8 cellular contexts compared by ENCODE assay signal in genomic region chr12:105330938-105331804, GRCh38. TPM values are rescaled to one million over a fixed set of nuclear protein-coding genes. Genes with fewer than 3 reads are reported as not detected.
DNase-seq lines count a peak whose midpoint lies in the region; ATAC-seq, FAIRE-seq and TF ChIP-seq lines count a peak whose summit lies in the region.

No MANE protein-coding gene starts in this region.

- dilution Hi-C loops in keratinocyte (cut with MboI; ENCODE audit: extremely low pct_ligation_motif_present, low sequenced_read_pairs), result no loop called here

- H4K20me1 ChIP-seq in keratinocyte (ENCODE audit: control insufficient read depth, extremely low read depth, insufficient read depth, low read length), result no peaks in the 10 kb centered on the region

- H3K4me1 ChIP-seq in body of pancreas (peaks cover 23% of the 10 kb centered on the region), keratinocyte (ENCODE audit: control insufficient read depth, extremely low read depth, insufficient read depth, low read length) (peaks cover 43% of the 10 kb centered on the region)

- H3K4me2 ChIP-seq in keratinocyte (ENCODE audit: control insufficient read depth, extremely low read depth, insufficient read depth, low read depth, low read length), result peak overlapping the region; percentile 97

- TF ChIP-seq POLR2A in GM12891 (IDR thresholded peaks at IDR 0.05; ENCODE audit: low read depth, low read length), result no peak
- no peak for TF ChIP-seq POLR2A in body of pancreas (IDR thresholded peaks at IDR 0.05)

- peak overlapping the region; percentile 36 for H2AFZ ChIP-seq in keratinocyte (ENCODE audit: control insufficient read depth, low read length)

- WGBS in body of pancreas, 2 donors, result 2% methylated on average over 25 to 43 of the region's 46 CpGs

- intact Hi-C loops in body of pancreas (cut with DNase I), result no loop called here

- H3K9me3 ChIP-seq in body of pancreas (no peaks in the 10 kb centered on the region), keratinocyte (ENCODE audit: control insufficient read depth, low read depth, low read length) (no peaks in the 10 kb centered on the region)

- H3K4me3 ChIP-seq in body of pancreas (peak overlapping the region; percentile 17 to 32), keratinocyte (ENCODE audit: control insufficient read depth in 2 of 3, extremely low read depth in 1 of 3, insufficient read depth in 2 of 3, low read depth in 1 of 3, low read length in 3 of 3) (peak overlapping the region; percentile 68 to 82 (median 76))

- H3K27me3 ChIP-seq in body of pancreas (no peaks in the 10 kb centered on the region), keratinocyte (ENCODE audit: control insufficient read depth, extremely low read depth, insufficient read depth, low read length) (no peaks in the 10 kb centered on the region)

- H3K27ac ChIP-seq in body of pancreas (peak overlapping the region; percentile 18 to 71 (median 68)), keratinocyte (ENCODE audit: control insufficient read depth, insufficient read depth, low read length) (peak overlapping the region; percentile 64)

- H3K36me3 ChIP-seq in body of pancreas (replicated peaks in 1 of 2; ENCODE audit: insufficient read depth in 1 of 2, low read depth in 2 of 2) (no peaks in the 10 kb centered on the region), keratinocyte (ENCODE audit: control insufficient read depth in 2 of 2, extremely low read depth in 1 of 2, insufficient read depth in 2 of 2, low read length in 2 of 2) (no peaks in the 10 kb centered on the region)

- no peaks in the 10 kb centered on the region for H3K9me1 ChIP-seq in keratinocyte (ENCODE audit: control insufficient read depth, extremely low read depth, insufficient read depth, low read length)

- FAIRE-seq in GM12891 (lab: Jason Lieb, UNC), result peak; percentile 5
- FAIRE-seq in keratinocyte (lab: Jason Lieb, UNC), result no peak

- peak; percentile 9 for ATAC-seq in HG02763 (IDR thresholded peaks at IDR 0.05; ENCODE audit: unreplicated experiment)
- peak; percentile 55 for ATAC-seq in body of pancreas

- DNase-seq in GM12891 (ENCODE audit: insufficient read length, low spot score) (no peak), SK-N-DZ (ENCODE audit: low spot score) (peak; percentile 25), body of pancreas (peak; percentile 15 to 39 (median 32)), keratinocyte (ENCODE audit: low read depth, low spot score) (no peak), Kasumi-1 (lab: John Stamatoyannopoulos, UW) (no peak), COR-L47 (lab: John Stamatoyannopoulos, UW) (no peak)
- peak; percentile 14 for DNase-seq in stimulated activated CD4-positive, alpha-beta T cell treated with anti-CD3 and anti-CD28 coated beads, Interleukin-4, amount 100 ng/mL, for 24 hours

- no peak for TF ChIP-seq CTCF in body of pancreas (IDR thresholded peaks at IDR 0.05)
- no peak for TF ChIP-seq CTCF in keratinocyte (optimal IDR thresholded peaks at IDR 0.05 in 1 of 3, IDR thresholded peaks at IDR 0.05 in 1 of 3, conservative IDR thresholded peaks at IDR 0.05 in 1 of 3; ENCODE audit: extremely low read depth in 1 of 3, insufficient read depth in 2 of 3, low read length in 3 of 3)

- peaks cover 39% of the 10 kb centered on the region for H3K79me2 ChIP-seq in keratinocyte (ENCODE audit: control insufficient read depth, insufficient read depth, low read length)

- H3K9ac ChIP-seq in keratinocyte (ENCODE audit: control insufficient read depth, extremely low read depth, insufficient read depth, low read length), result peak overlapping the region; percentile 66

TF ChIP-seq in GM12891, 5 proteins besides CTCF, POLR2A, EP300 and RAD21:
- TF ChIP-seq POU2F2 (IDR thresholded peaks at IDR 0.05; ENCODE audit: low read depth, low read length), result no peak
- TF ChIP-seq TAF1 (IDR thresholded peaks at IDR 0.05; ENCODE audit: low read depth, low read length), result no peak
- no peak for TF ChIP-seq PAX5 (IDR thresholded peaks at IDR 0.05; ENCODE audit: insufficient read depth, low read length, severe bottlenecking)
- no peak for TF ChIP-seq SPI1 (IDR thresholded peaks at IDR 0.05; ENCODE audit: low read depth, low read length)
- TF ChIP-seq POLR2AphosphoS5 (IDR thresholded peaks at IDR 0.05; ENCODE audit: low read depth, low read length), result no peak

RNA-seq across cellular contexts. Expression of gene C12orf75, which starts 0.7 kb away (rescaled TPM):
- 68.2 TPM for polyA plus RNA-seq in GM12891 (2012; ENCODE audit: low read depth, missing spikeins)
- 55.9 and 57.1 TPM in 2 replicates for polyA plus RNA-seq in SK-N-DZ (2014; cell fraction: cytosol; rRNA removed)
- polyA plus RNA-seq in SK-N-DZ (2014; cell fraction: nucleus; rRNA removed), result 39.7 and 41.7 TPM in 2 replicates
- total RNA-seq in body of pancreas, result 10 to 100 TPM; 39.2 to 57.6 TPM
- polyA plus RNA-seq in keratinocyte, result 114 to 160 TPM (median 123 TPM) in 3 replicates
- polyA plus RNA-seq in keratinocyte (2011; ENCODE audit: low read depth), result 16.9 TPM
- polyA plus RNA-seq in keratinocyte (2011; cell fraction: cytosol; rRNA removed), result 159 and 285 TPM in 2 replicates
- 40.4 and 50.7 TPM in 2 replicates for polyA plus RNA-seq in keratinocyte (2011; cell fraction: nucleus; rRNA removed)
- polyA plus RNA-seq in keratinocyte (2012; ENCODE audit: low replicate concordance), result 33.3 and 120 TPM in 2 replicates
- 6.0 to 46.7 TPM (median 32.0 TPM) in 3 replicates for polyA minus RNA-seq in keratinocyte
- polyA minus RNA-seq in keratinocyte (2011; cell fraction: cytosol; rRNA and poly(A)+ RNA removed), result 82.7 TPM
- polyA minus RNA-seq in keratinocyte (2011; cell fraction: nucleus; rRNA and poly(A)+ RNA removed), result 12.0 and 18.7 TPM in 2 replicates

Comparison
In these comparisons a context has a peak if more than half of its experiments do, and no peak if none do; other contexts are left out.
1. DNase-seq: peak in SK-N-DZ (single experiment), body of pancreas (4 of 4) and stimulated activated CD4-positive, alpha-beta T cell treated with anti-CD3 and anti-CD28 coated beads, Interleukin-4, amount 100 ng/mL, for 24 hours (single experiment); none in GM12891 (single experiment), keratinocyte (single experiment), Kasumi-1 (0 of 2) and COR-L47 (single experiment).